Comparison of ENCODE assay signal across 8 cellular contexts in genomic region chr16:28188085-28188916, GRCh38. TPM values are rescaled to one million over a fixed set of nuclear protein-coding genes. Genes with fewer than 3 reads are reported as not detected.
DNase-seq lines count a peak whose midpoint lies in the region; ATAC-seq, FAIRE-seq and TF ChIP-seq lines count a peak whose summit lies in the region.

No MANE protein-coding gene starts in this region.

- peaks cover 37% of the 10 kb centered on the region for H4K20me1 ChIP-seq in osteoblast (ENCODE audit: insufficient read depth, low read length)

- H3K27me3 ChIP-seq in osteoblast (ENCODE audit: insufficient read depth, low read length), result no peaks in the 10 kb centered on the region

- H3K79me2 ChIP-seq in osteoblast (ENCODE audit: insufficient read depth, low read length), result peaks cover 100% of the 10 kb centered on the region

- H3K36me3 ChIP-seq in osteoblast (ENCODE audit: insufficient read depth, low read length), result no peaks in the 10 kb centered on the region

- H3K9me3 ChIP-seq in osteoblast (ENCODE audit: low read depth, low read length), result no peaks in the 10 kb centered on the region

- H3K4me3 ChIP-seq in GM08714 (ENCODE audit: low read length) (peak overlapping the region; percentile 43; the same call in 1 of the 2 replicates), osteoblast (ENCODE audit: insufficient read depth, low read length) (no peak overlapping the region)

- no peak overlapping the region for H3K27ac ChIP-seq in osteoblast (ENCODE audit: low read depth, low read length)

- H3K4me1 ChIP-seq in osteoblast (ENCODE audit: insufficient read depth, low read length), result peaks cover 43% of the 10 kb centered on the region

- DNase-seq in osteoblast (ENCODE audit: insufficient read length, low spot score, missing footprints), result no peak
- DNase-seq in COLO829 (ENCODE audit: low spot score), result no peak
- DNase-seq in NCI-H1436 (lab: John Stamatoyannopoulos, UW), result no peak
- DNase-seq in HTR-8/SVneo (ENCODE audit: insufficient read length, low spot score), result no peak

- FAIRE-seq in HTR-8/SVneo (lab: Jason Lieb, UNC), result no peak

- H3K4me2 ChIP-seq in osteoblast (ENCODE audit: insufficient read depth, low read length), result no peak overlapping the region

- ATAC-seq in GM21390 (IDR thresholded peaks at IDR 0.05; ENCODE audit: unreplicated experiment), result peak; percentile 68
- peak; percentile 74 for ATAC-seq in HG03521 (IDR thresholded peaks at IDR 0.05; ENCODE audit: unreplicated experiment)
- ATAC-seq in esophagus mucosa, result peak; percentile 14

- no peak overlapping the region for H2AFZ ChIP-seq in osteoblast (ENCODE audit: low read length)

- no peak for TF ChIP-seq CTCF in osteoblast (IDR thresholded peaks at IDR 0.05; ENCODE audit: extremely low read depth, low read depth, low read length)

RNA-seq across cellular contexts. Expression of gene XPO6, which starts 23.5 kb away (rescaled TPM):
- total RNA-seq in esophagus mucosa, result 82.7 TPM
- total RNA-seq in osteoblast, result 82.2 and 102 TPM in 2 replicates

Comparison
In these comparisons a context has a peak if more than half of its experiments do, and no peak if none do; other contexts are left out.
1. ATAC-seq: peak in every context shown above with its lines; median percentile 74 in HG03521; 68 in GM21390; 14 in esophagus mucosa.